Comparison of ENCODE assay signal across 8 cellular contexts in the genomic region with DNA sequence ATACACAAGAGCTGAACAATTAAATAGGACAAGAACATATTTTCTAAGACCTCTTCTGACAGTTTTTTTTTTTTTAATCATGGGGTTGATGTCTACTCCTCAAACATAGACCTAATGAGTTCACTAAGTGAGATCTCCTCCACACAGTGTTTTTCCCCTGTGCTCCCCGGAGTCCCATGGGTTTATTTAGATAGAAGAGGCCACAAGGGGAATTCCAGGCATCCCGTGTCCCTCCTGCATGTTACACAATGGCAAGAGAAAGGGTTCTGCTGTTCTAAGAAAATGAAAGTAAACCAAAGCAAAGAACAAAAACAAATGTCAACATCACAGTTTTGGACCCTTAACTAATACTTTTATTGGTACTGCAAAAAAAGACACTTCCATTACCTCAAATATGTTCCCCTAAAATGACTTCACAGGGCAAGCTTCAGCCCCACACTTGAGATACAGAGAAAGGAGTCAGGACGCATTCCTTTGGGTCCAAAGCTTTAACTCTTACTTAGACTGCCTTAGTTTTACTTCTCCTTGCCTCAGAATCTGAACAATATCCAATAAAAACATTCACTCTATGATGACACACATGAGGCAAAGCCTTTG. TPM values are rescaled to one million over a fixed set of nuclear protein-coding genes. Genes with fewer than 3 reads are reported as not detected.
A peak's percentile ranks its signal among the peaks of the same experiment; 100 is the strongest.
DNase-seq lines count a peak whose midpoint lies in the region; ATAC-seq and TF ChIP-seq lines count a peak whose summit lies in the region.
"Not testable (repeated sequence)": the region's sequence is repeated elsewhere in the genome, so short reads cannot be mapped to it uniquely, and the experiment has no call there.

No MANE protein-coding gene starts in this region.

- H3K36me3 ChIP-seq in right lobe of liver, upper lobe of left lung: not testable (repeated sequence)

- DNase-seq in amniotic epithelial cell (ENCODE audit: low read depth) = peak; percentile 4
- DNase-seq in right lobe of liver, upper lobe of left lung: not testable (repeated sequence)

- H3K27me3 ChIP-seq in right lobe of liver, upper lobe of left lung: not testable (repeated sequence)

- not testable (repeated sequence) for TF ChIP-seq EP300 in upper lobe of left lung (IDR thresholded peaks at IDR 0.05)

- not testable (repeated sequence) for H3K4me3 ChIP-seq in right lobe of liver, upper lobe of left lung

- ATAC-seq in GM18498 (IDR thresholded peaks at IDR 0.05; ENCODE audit: unreplicated experiment) (peak; percentile 57), GM19438 (IDR thresholded peaks at IDR 0.05; ENCODE audit: low read depth, unreplicated experiment) (peak; percentile 86), HG02571 (IDR thresholded peaks at IDR 0.05; ENCODE audit: unreplicated experiment) (peak; percentile 91), HG03064 (IDR thresholded peaks at IDR 0.05; ENCODE audit: low read depth, unreplicated experiment) (peak; percentile 63), HG03571 (IDR thresholded peaks at IDR 0.05; ENCODE audit: unreplicated experiment) (peak; percentile 75), right lobe of liver (peak; percentile 24 to 98 (median 79))
- not testable (repeated sequence) for ATAC-seq in upper lobe of left lung (ENCODE audit: low FRiP score in 2 of 2)

- H3K27ac ChIP-seq in right lobe of liver = not testable (repeated sequence)
- H3K27ac ChIP-seq in upper lobe of left lung = peak overlapping the region; percentile 40 to 66 (median 48)

- intact Hi-C loops in right lobe of liver (cut with DNase I) = not testable (repeated sequence)

- not testable (repeated sequence) for TF ChIP-seq CTCF in right lobe of liver (IDR thresholded peaks at IDR 0.05); upper lobe of left lung (IDR thresholded peaks at IDR 0.05)

- H3K4me1 ChIP-seq in right lobe of liver, upper lobe of left lung: not testable (repeated sequence)

- WGBS in right lobe of liver (ENCODE audit: insufficient coverage, low coverage, low lambda C conversion rate, missing lambda C conversion rate) = 20% methylated on average over 3 of the region's 3 CpGs
- WGBS in upper lobe of left lung, 2 donors = 17 to 18% methylated on average over 3 of the region's 3 CpGs

- not testable (repeated sequence) for H3K9me3 ChIP-seq in right lobe of liver, upper lobe of left lung

- not testable (repeated sequence) for TF ChIP-seq POLR2A in right lobe of liver (IDR thresholded peaks at IDR 0.05); upper lobe of left lung (IDR thresholded peaks at IDR 0.05)

RNA-seq across cellular contexts. Expression of a gene that starts 16.8 kb away (rescaled TPM):
- total RNA-seq in right lobe of liver (10 to 100 TPM; 10.0 to 25.5 (median 23.1) TPM), upper lobe of left lung (10 to 100 TPM; 28.0 to 73.3 (median 44.2) TPM)

RNA-seq across cellular contexts. Expression of a gene that starts 37.7 kb away (rescaled TPM):
- total RNA-seq in right lobe of liver (10 to 100 TPM in 3 of 6 experiments, 1 to 10 TPM in 3; 6.3 to 15.2 (median 9.3) TPM), upper lobe of left lung (10 to 100 TPM; 13.9 to 38.8 (median 18.7) TPM)
